8 cellular contexts compared by ENCODE assay signal in genomic region chr1:42931911-42932422, GRCh38. TPM values are rescaled to one million over a fixed set of nuclear protein-coding genes. Genes with fewer than 3 reads are reported as not detected.
A peak's percentile ranks its signal among the peaks of the same experiment; 100 is the strongest.
DNase-seq lines count a peak whose midpoint lies in the region; ATAC-seq, FAIRE-seq and TF ChIP-seq lines count a peak whose summit lies in the region.

No MANE protein-coding gene starts in this region.

- in situ Hi-C loops in gastrocnemius medialis (cut with MboI; ENCODE audit: low sequenced_read_pairs in 4 of 4): no loop called here

- 63% methylated on average over 11 of the region's 11 CpGs for WGBS in liver

- TF ChIP-seq RAD21 in liver (IDR thresholded peaks at IDR 0.05): no peak

- H3K27ac ChIP-seq in liver (ENCODE audit: low read depth in 1 of 2, low read length in 2 of 2) (peak overlapping the region; percentile 40 to 56), gastrocnemius medialis (peak overlapping the region in 1 of 4 donors; percentile 25)

- H3K9me3 ChIP-seq in liver (ENCODE audit: control insufficient read depth in 4 of 4, low read length in 3 of 4) (no peaks in the 10 kb centered on the region), gastrocnemius medialis (no peaks in the 10 kb centered on the region)

- H3K27me3 ChIP-seq in liver (ENCODE audit: control insufficient read depth in 4 of 4, insufficient read depth in 4 of 4, low read length in 3 of 4) (no peaks in the 10 kb centered on the region), gastrocnemius medialis (no peaks in the 10 kb centered on the region)

- intact Hi-C loops in gastrocnemius medialis (cut with DNase I; ENCODE audit: low total_unique reads): no loop called here

- H3K4me1 ChIP-seq in liver (ENCODE audit: control insufficient read depth in 4 of 4, insufficient read depth in 4 of 4, low read length in 3 of 4): peaks cover 0 to 3% (median 0%) of the 10 kb centered on the region in 4 donors
- H3K4me1 ChIP-seq in gastrocnemius medialis: peaks cover 0 to 4% of the 10 kb centered on the region in 2 donors

- FAIRE-seq in RCC 7860 (lab: Jason Lieb, UNC): peak; percentile 89

- no peak for TF ChIP-seq POLR2A in gastrocnemius medialis (IDR thresholded peaks at IDR 0.05)

- peaks cover 0 to 6% (median 0%) of the 10 kb centered on the region in 4 donors for H3K36me3 ChIP-seq in liver (ENCODE audit: control insufficient read depth in 4 of 4, insufficient read depth in 3 of 4, low read depth in 1 of 4, low read length in 3 of 4)
- no peaks in the 10 kb centered on the region for H3K36me3 ChIP-seq in gastrocnemius medialis

- peak; percentile 59 for ATAC-seq in GM18867 (IDR thresholded peaks at IDR 0.05; ENCODE audit: unreplicated experiment)
- peak; percentile 41 for ATAC-seq in HG02973 (IDR thresholded peaks at IDR 0.05; ENCODE audit: unreplicated experiment)
- ATAC-seq in gastrocnemius medialis: no peak

- DNase-seq in RCC 7860 (ENCODE audit: low spot score): peak; percentile 91
- DNase-seq in activated gamma-delta T cell treated with Interleukin-2 at 50 U/mL for 16 hours: peak; percentile 83
- DNase-seq in stimulated activated CD8-positive, alpha-beta memory T cell treated with anti-CD3 and anti-CD28 coated beads, Interleukin-12 subunit alpha, Interleukin-12 subunit beta, amount 100 ng/mL, for 4 hours (ENCODE audit: low read depth): peak; percentile 61
- DNase-seq in cerebellar nuclear complex (lab: John Stamatoyannopoulos, UW): no peak
- DNase-seq in gastrocnemius medialis: no peak

- TF ChIP-seq CTCF in liver (IDR thresholded peaks at IDR 0.05; ENCODE audit: low read depth, low read length, missing input control): no peak
- no peak for TF ChIP-seq CTCF in gastrocnemius medialis (IDR thresholded peaks at IDR 0.05 in 4 of 5, conservative IDR thresholded peaks at IDR 0.05 in 1 of 5)

- H3K9ac ChIP-seq in liver (ENCODE audit: low read depth in 1 of 2, low read length in 2 of 2): no peak overlapping the region

- H3K4me3 ChIP-seq in liver (ENCODE audit: low read depth in 1 of 3, low read length in 3 of 3) (no peak overlapping the region), gastrocnemius medialis (no peak overlapping the region)

TF ChIP-seq in liver, 16 proteins besides CTCF, POLR2A, EP300 and RAD21:
- TF ChIP-seq JUND (IDR thresholded peaks at IDR 0.05) (no peak), SP1 (IDR thresholded peaks at IDR 0.05) (peak; percentile 16), FOXA1 (IDR thresholded peaks at IDR 0.05) (no peak)

RNA-seq across cellular contexts. Expression of gene SLC2A1, which starts 26.7 kb away (rescaled TPM):
- total RNA-seq in liver: 100 to 1,000 TPM in 1 of 2 donors, 1 to 10 TPM in 1; 3.4 to 675 TPM
- polyA plus RNA-seq in liver: 1 to 10 TPM; 1.1 to 2.5 TPM
- 10 to 100 TPM in 2 of 4 donors, 1 to 10 TPM in 2; 6.3 to 16.1 (median 9.4) TPM for total RNA-seq in gastrocnemius medialis

Comparison
In these comparisons a context has a peak if more than half of its experiments do, and no peak if none do; other contexts are left out.
1. ATAC-seq: peak in GM18867 (single experiment) and HG02973 (single experiment); none in gastrocnemius medialis (0 of 2).
2. DNase-seq: peak in RCC 7860 (single experiment), activated gamma-delta T cell treated with Interleukin-2 at 50 U/mL for 16 hours (single experiment) and stimulated activated CD8-positive, alpha-beta memory T cell treated with anti-CD3 and anti-CD28 coated beads, Interleukin-12 subunit alpha, Interleukin-12 subunit beta, amount 100 ng/mL, for 4 hours (single experiment); none in cerebellar nuclear complex (0 of 2) and gastrocnemius medialis (0 of 2).